In genomic region chr17:66032082-66032712, GRCh38 we compare ENCODE assay signal across 2 cellular contexts.
TF ChIP-seq lines count a peak whose summit lies in the region.

No MANE protein-coding gene starts in this region.

TF ChIP-seq in SK-N-SH treated with all-trans-retinoic acid at 6 μM for 48 hours, 23 proteins besides CTCF, POLR2A, EP300 and RAD21 (continued from another document):
- no peak for TF ChIP-seq TSHZ2 (CRISPR knock-in tag; IDR thresholded peaks at IDR 0.05)
- no peak for TF ChIP-seq POU6F1 (CRISPR knock-in tag; IDR thresholded peaks at IDR 0.05; ENCODE audit: borderline replicate concordance, low read depth)
- no peak for TF ChIP-seq ARNTL (CRISPR knock-in tag; IDR thresholded peaks at IDR 0.05; ENCODE audit: borderline replicate concordance, low read depth)
- no peak for TF ChIP-seq OSR1 (CRISPR knock-in tag; IDR thresholded peaks at IDR 0.05)
- no peak for TF ChIP-seq PATZ1 (CRISPR knock-in tag; IDR thresholded peaks at IDR 0.05; ENCODE audit: borderline replicate concordance)
- no peak for TF ChIP-seq ZNF565 (CRISPR knock-in tag; conservative IDR thresholded peaks at IDR 0.05; ENCODE audit: low read depth)
- TF ChIP-seq PPARA (CRISPR knock-in tag; IDR thresholded peaks at IDR 0.05; ENCODE audit: borderline replicate concordance) = no peak
- TF ChIP-seq BACH2 (CRISPR knock-in tag; IDR thresholded peaks at IDR 0.05; ENCODE audit: borderline replicate concordance) = no peak
- TF ChIP-seq TCF4 (CRISPR knock-in tag; IDR thresholded peaks at IDR 0.05; ENCODE audit: borderline replicate concordance) = no peak
- no peak for TF ChIP-seq ZFP30 (CRISPR knock-in tag; IDR thresholded peaks at IDR 0.05)
- TF ChIP-seq ISL1 (CRISPR knock-in tag; IDR thresholded peaks at IDR 0.05) = no peak
- no peak for TF ChIP-seq GLIS3 (CRISPR knock-in tag; IDR thresholded peaks at IDR 0.05)

TF ChIP-seq in GM23338, 12 proteins besides CTCF, POLR2A, EP300 and RAD21 (continued from another document):
- no peak for TF ChIP-seq ZNF462 (CRISPR knock-in tag; IDR thresholded peaks at IDR 0.05)
TF ChIP-seq in GM23338: peak in this region for 0.
